In the genomic region with DNA sequence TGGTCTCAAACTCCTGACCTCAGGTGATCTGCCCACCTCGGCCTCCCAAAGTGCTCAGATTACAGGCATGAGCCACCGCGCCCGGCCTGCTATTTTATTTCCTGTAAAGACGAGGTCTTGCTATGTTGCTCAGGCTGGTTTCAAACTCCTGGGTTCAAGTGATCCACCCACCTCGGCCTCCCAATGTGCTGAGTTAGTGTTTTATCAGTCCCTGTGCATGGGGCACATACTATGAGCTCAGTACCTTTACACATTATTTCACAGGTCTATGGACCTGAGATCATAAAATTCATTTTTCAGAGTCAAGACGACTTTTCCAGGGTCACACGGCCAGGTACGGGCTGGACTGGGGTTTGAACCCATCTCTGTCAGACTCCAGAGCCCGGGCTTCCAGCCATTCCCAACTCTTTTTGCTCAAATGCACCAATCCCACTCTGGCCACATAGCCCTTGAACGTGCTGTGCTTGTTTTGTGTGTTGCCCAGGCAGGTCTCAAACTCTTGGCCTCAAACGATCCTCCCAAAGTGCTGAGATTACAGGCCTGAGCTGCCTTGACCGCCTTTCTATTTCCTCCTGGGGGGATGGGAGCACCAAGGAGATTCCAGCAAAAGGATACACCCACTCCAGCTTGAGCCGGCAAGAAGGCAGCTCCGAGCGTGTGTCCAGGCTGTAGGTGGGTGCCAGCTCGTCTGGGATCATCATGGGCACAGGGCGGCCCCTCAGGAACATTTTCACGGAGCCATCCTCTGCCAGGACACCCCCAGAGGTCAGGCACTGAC, we compare ENCODE assay signal across 8 cellular contexts. TPM values are rescaled to one million over a fixed set of nuclear protein-coding genes. Genes with fewer than 3 reads are reported as not detected.
DNase-seq lines count a peak whose midpoint lies in the region; ATAC-seq and TF ChIP-seq lines count a peak whose summit lies in the region.

No MANE protein-coding gene starts in this region.

- POLR2A ChIA-PET in CD8-positive, alpha-beta T cell (lab: Charles Lee), result no interaction called here

- no peak overlapping the region for H3K27ac ChIP-seq in CD8-positive, alpha-beta T cell (ENCODE audit: low read depth, low read length)
- no peak overlapping the region for H3K27ac ChIP-seq in duodenal mucosa (ENCODE audit: low read depth, low read length)

- no peak overlapping the region for H3K27ac Mint-ChIP-seq in CD8-positive, alpha-beta T cell
- peak overlapping the region; percentile 91 to 96 for H3K27ac Mint-ChIP-seq in natural killer cell

- H3K9ac ChIP-seq in duodenal mucosa (ENCODE audit: low read depth in 1 of 2, low read length in 2 of 2), result peak overlapping the region; percentile 47 to 92

- TF ChIP-seq CTCF in CD8-positive, alpha-beta T cell (IDR thresholded peaks at IDR 0.05), result no peak
- TF ChIP-seq CTCF in NB4 (IDR thresholded peaks at IDR 0.05; ENCODE audit: low read depth, low read length), result no peak
- TF ChIP-seq CTCF in natural killer cell (IDR thresholded peaks at IDR 0.05), result no peak

- H3K4me1 ChIP-seq in CD8-positive, alpha-beta T cell (ENCODE audit: insufficient read depth, low read length), result peaks cover 33% of the 10 kb centered on the region
- H3K4me1 ChIP-seq in duodenal mucosa (ENCODE audit: control insufficient read depth in 1 of 2, insufficient read depth in 2 of 2, low read length in 2 of 2), result peaks cover 27 to 33% of the 10 kb centered on the region in 2 donors

- H3K4me3 ChIP-seq in CD8-positive, alpha-beta T cell (ENCODE audit: low read depth, low read length), result peak overlapping the region; percentile 83
- H3K4me3 ChIP-seq in NB4 (ENCODE audit: low read depth, low read length), result peak overlapping the region; percentile 65
- H3K4me3 ChIP-seq in duodenal mucosa (ENCODE audit: low read depth in 1 of 2, low read length in 2 of 2), result peak overlapping the region; percentile 85 to 92

- H3K27me3 ChIP-seq in CD8-positive, alpha-beta T cell (ENCODE audit: insufficient read depth, low read length), result no peaks in the 10 kb centered on the region
- no peaks in the 10 kb centered on the region for H3K27me3 ChIP-seq in duodenal mucosa (ENCODE audit: control insufficient read depth in 1 of 2, insufficient read depth in 2 of 2, low read length in 2 of 2)

- intact Hi-C loops in CD8-positive, alpha-beta T cell (cut with DNase I, micrococcal nuclease), result no loop called here
- intact Hi-C loops in natural killer cell (cut with micrococcal nuclease), result no loop called here

- no peak for ATAC-seq in CD8-positive, alpha-beta T cell
- no peak for ATAC-seq in natural killer cell
- no peak for ATAC-seq in HG02938 (IDR thresholded peaks at IDR 0.05; ENCODE audit: unreplicated experiment)

- no peaks in the 10 kb centered on the region for H3K27me3 Mint-ChIP-seq in CD8-positive, alpha-beta T cell (ENCODE audit: low read depth)
- no peaks in the 10 kb centered on the region for H3K27me3 Mint-ChIP-seq in natural killer cell (ENCODE audit: low read depth in 2 of 2)

- H3K4me3 Mint-ChIP-seq in CD8-positive, alpha-beta T cell, result peak overlapping the region; percentile 29
- H3K4me3 Mint-ChIP-seq in natural killer cell, result peak overlapping the region; percentile 83

- H3K36me3 Mint-ChIP-seq in CD8-positive, alpha-beta T cell, result peaks cover 16% of the 10 kb centered on the region
- no peaks in the 10 kb centered on the region for H3K36me3 Mint-ChIP-seq in natural killer cell

- H3K9me3 Mint-ChIP-seq in CD8-positive, alpha-beta T cell, result no peaks in the 10 kb centered on the region
- peaks cover 0 to 4% of the 10 kb centered on the region in 2 donors for H3K9me3 Mint-ChIP-seq in natural killer cell

- H3K9me3 ChIP-seq in CD8-positive, alpha-beta T cell (ENCODE audit: low read length), result no peaks in the 10 kb centered on the region
- H3K9me3 ChIP-seq in duodenal mucosa (ENCODE audit: control insufficient read depth in 1 of 2, low read length in 2 of 2), result no peaks in the 10 kb centered on the region

- CTCF ChIA-PET in CD8-positive, alpha-beta T cell (lab: Charles Lee), result interaction anchor here (0.8 to 10.1 kb wide), 3 partner anchors 32 to 199 kb away, joined by 3 to 105 read pairs (median 4); no protein-coding TSS in a partner anchor

- TF ChIP-seq POLR2A in NB4 (IDR thresholded peaks at IDR 0.05; ENCODE audit: extremely low read depth, insufficient read length), result no peak

- no peaks in the 10 kb centered on the region for H3K36me3 ChIP-seq in CD8-positive, alpha-beta T cell (ENCODE audit: insufficient read depth, low read length)
- no peaks in the 10 kb centered on the region for H3K36me3 ChIP-seq in duodenal mucosa (ENCODE audit: control insufficient read depth in 1 of 2, insufficient read depth in 2 of 2, low read length in 2 of 2)

- peaks cover 32% of the 10 kb centered on the region for H3K4me1 Mint-ChIP-seq in CD8-positive, alpha-beta T cell (ENCODE audit: low read depth)
- peaks cover 34 to 46% of the 10 kb centered on the region in 2 donors for H3K4me1 Mint-ChIP-seq in natural killer cell

- no peak for DNase-seq in CD8-positive, alpha-beta T cell
- no peak for DNase-seq in NB4 (ENCODE audit: low read depth)
- DNase-seq in natural killer cell, result no peak
- no peak for DNase-seq in NCI-H2171 (lab: John Stamatoyannopoulos, UW)
- DNase-seq in NOMO-1 treated with DMSO at 0.1 percent for 48 hours (lab: John Stamatoyannopoulos, UW; ENCODE audit: unreplicated experiment), result no peak
- DNase-seq in H4 (ENCODE audit: low spot score), result no peak

RNA-seq across cellular contexts. Expression of gene EML2, which starts 1.1 kb away (rescaled TPM):
- 10 to 100 TPM; 24.0 to 26.5 TPM for total RNA-seq in CD8-positive, alpha-beta T cell
- total RNA-seq in natural killer cell, result 100 to 1,000 TPM; 112 to 136 (median 117) TPM
- total RNA-seq in H4 (2014; rRNA removed; shearing (Covaris generic)), result 5.1 and 11.7 TPM in 2 replicates

RNA-seq across cellular contexts. Expression of gene GIPR, which starts 29.9 kb away (rescaled TPM):
- 10 to 100 TPM in 1 of 2 experiments, 1 to 10 TPM in 1; 9.4 to 10.7 TPM for total RNA-seq in CD8-positive, alpha-beta T cell
- 10 to 100 TPM; 20.7 to 24.5 (median 21.5) TPM for total RNA-seq in natural killer cell
- not detected in 2 replicates for total RNA-seq in H4 (2014; rRNA removed; shearing (Covaris generic))

RNA-seq across cellular contexts. Expression of gene GPR4, which starts 36.1 kb away (rescaled TPM):
- not detected for total RNA-seq in CD8-positive, alpha-beta T cell
- under 1 TPM in 2 of 3 donors, not detected in 1; 0.12 to 0.13 TPM for total RNA-seq in natural killer cell
- not detected in 2 replicates for total RNA-seq in H4 (2014; rRNA removed; shearing (Covaris generic))

RNA-seq across cellular contexts. Expression of gene OPA3, which starts 53.5 kb away (rescaled TPM):
- total RNA-seq in CD8-positive, alpha-beta T cell, result 1 to 10 TPM; 5.6 to 5.7 TPM
- total RNA-seq in natural killer cell, result 10 to 100 TPM in 1 of 3 donors, 1 to 10 TPM in 2; 8.2 to 10.4 (median 9.0) TPM
- 4.8 and 5.3 TPM in 2 replicates for total RNA-seq in H4 (2014; rRNA removed; shearing (Covaris generic))

RNA-seq across cellular contexts. Expression of gene SNRPD2, which starts 53.7 kb away (rescaled TPM):
- 100 to 1,000 TPM; 301 to 313 TPM for total RNA-seq in CD8-positive, alpha-beta T cell
- total RNA-seq in natural killer cell, result 100 to 1,000 TPM; 212 to 252 (median 241) TPM
- 318 and 326 TPM in 2 replicates for total RNA-seq in H4 (2014; rRNA removed; shearing (Covaris generic))

Comparison
In these comparisons a context has a peak if more than half of its experiments do, and no peak if none do; other contexts are left out.
1. RNA of gene GIPR, which starts 29.9 kb away (total RNA-seq): 20.7 to 24.5 TPM in natural killer cell and 9.4 to 10.7 TPM in CD8-positive, alpha-beta T cell; not detected in H4; every median in the first group is over 10 times any median in the second.
2. Peak in every context shown above with its lines, with median percentiles within 50 percentile points of each other: H3K4me3 ChIP-seq.